In the genomic region with DNA sequence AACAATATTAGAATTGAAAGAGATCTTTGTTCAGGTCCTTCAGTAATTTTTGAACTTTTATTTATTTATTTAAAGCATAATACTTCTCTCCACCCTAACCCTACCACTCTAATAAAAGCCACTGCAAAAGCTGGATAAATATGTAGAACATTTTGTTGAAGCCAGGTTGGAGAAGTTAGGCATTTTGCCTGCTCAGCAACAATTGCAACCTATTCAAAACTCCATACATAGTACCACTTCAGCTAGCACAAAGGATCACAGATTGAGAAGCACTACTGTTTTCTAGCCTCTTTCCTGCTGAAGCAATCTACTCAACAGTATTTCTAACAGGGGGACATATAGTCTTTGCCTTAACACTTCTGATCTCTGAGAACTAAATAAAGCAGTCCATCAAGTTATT, we compare ENCODE assay signal across 8 cellular contexts.
"Had no signal": no experiment of that assay in that cellular context is flagged by ENCODE, and none has a peak within 500 bp of the region (broad histone marks: within the 10 kb centered on the region; RNA-seq: fewer than 3 reads in every experiment).

No MANE protein-coding gene starts in this region.

- H3K4me3 Mint-ChIP-seq: H9, IgD-negative memory B cell had no signal

- FAIRE-seq: H54 had no signal

- H3K4me1 Mint-ChIP-seq: H9, IgD-negative memory B cell had no signal

- DNase-seq: GOT3, H9, HCEC 1CT, Kasumi-1, KG1 had no signal

- H3K27ac Mint-ChIP-seq: H9, IgD-negative memory B cell had no signal

- H3K27ac ChIP-seq: HL-60 had no signal

- H3K9me3 Mint-ChIP-seq: H9 had no signal
